Comparison of ENCODE assay signal across 8 cellular contexts in genomic region chr4:3954540-3955360, GRCh38.
DNase-seq lines count a peak whose midpoint lies in the region; ATAC-seq, FAIRE-seq and TF ChIP-seq lines count a peak whose summit lies in the region.
"Not testable (repeated sequence)": the region's sequence is repeated elsewhere in the genome, so short reads cannot be mapped to it uniquely, and the experiment has no call there.

No MANE protein-coding gene starts in this region.

- not testable (repeated sequence) for H3K27me3 Mint-ChIP-seq in activated B cell treated with CpG ODN at 0.5 μM for 24 hours

- in situ Hi-C loops in K562 (cut with MboI) = not testable (repeated sequence)

- peak overlapping the region; percentile 68 for H3K4me3 ChIP-seq in K562
- peak overlapping the region; percentile 35 for H3K4me3 ChIP-seq in right cardiac atrium (ENCODE audit: low read length)
- peak overlapping the region; percentile 22 to 89 (median 60) for H3K4me3 ChIP-seq in pancreas
- peak overlapping the region; percentile 62 to 76 for H3K4me3 ChIP-seq in stomach smooth muscle (ENCODE audit: low read length in 2 of 2)

- TF ChIP-seq RAD21 in K562 (CRISPR knock-in tag; conservative IDR thresholded peaks at IDR 0.05 in 1 of 2, IDR thresholded peaks at IDR 0.05 in 1 of 2) = not testable (repeated sequence)

- FAIRE-seq in K562 (lab: Jason Lieb, UNC) = peak; percentile 68
- not testable (repeated sequence) for FAIRE-seq in pancreas (lab: Jason Lieb, UNC)

- not testable (repeated sequence) for H3K36me3 Mint-ChIP-seq in activated B cell treated with CpG ODN at 0.5 μM for 24 hours (ENCODE audit: low read depth)

- TSS peak; percentile 68 for BruUV-seq in K562 (replicated peaks; lab: Mats Ljungman, UMichigan)

- CTCF ChIA-PET in activated B cell treated with CpG ODN at 0.5 μM for 24 hours (lab: Charles Lee) = not testable (repeated sequence)
- CTCF ChIA-PET in K562 (lab: Yijun Ruan, JAX; ENCODE audit: low intra/inter-chr PET ratio) = interaction anchor here (0.7 kb wide), 1 partner anchor 693 kb away, joined by 3 read pairs; no protein-coding TSS in a partner anchor

- peak; percentile 36 for ATAC-seq in HG03097 (IDR thresholded peaks at IDR 0.05; ENCODE audit: low FRiP score, unreplicated experiment)
- ATAC-seq in activated B cell treated with CpG ODN at 0.5 μM for 24 hours (ENCODE audit: low read depth); K562; right cardiac atrium; pancreas: not testable (repeated sequence)

- not testable (repeated sequence) for TF ChIP-seq EP300 in K562 (IDR thresholded peaks at IDR 0.05; ENCODE audit: low read length)

- peaks cover 0 to 12% of the 10 kb centered on the region in 2 experiments; a peak in 2 of 5 replicates for H3K4me1 ChIP-seq in K562 (replicated peaks in 1 of 2; ENCODE audit: control insufficient read depth in 2 of 2, insufficient read depth in 2 of 2, low read length in 2 of 2)
- not testable (repeated sequence) for H3K4me1 ChIP-seq in right cardiac atrium (ENCODE audit: control insufficient read depth, insufficient read depth, low read length); pancreas; stomach smooth muscle (ENCODE audit: control insufficient read depth, insufficient read depth, low read length)

- H3K27me3 ChIP-seq in K562 (ENCODE audit: control insufficient read depth in 2 of 2, insufficient read depth in 2 of 2, low read length in 2 of 2); right cardiac atrium (ENCODE audit: control insufficient read depth, insufficient read depth); pancreas; stomach smooth muscle (ENCODE audit: control insufficient read depth in 1 of 2, insufficient read depth in 2 of 2, low read length in 2 of 2): not testable (repeated sequence)

- POLR2A ChIA-PET in activated B cell treated with CpG ODN at 0.5 μM for 24 hours (lab: Charles Lee) = interaction anchor here (0.6 to 1.4 kb wide), 2 partner anchors 293 to 1937 kb away, joined by 3 to 7 read pairs; partner anchors contain the start of gene TMEM128
- POLR2A ChIA-PET in K562 (lab: Yijun Ruan, JAX) = not testable (repeated sequence)

- not testable (repeated sequence) for H3K9me3 ChIP-seq in K562 (replicated peaks; ENCODE audit: control insufficient read depth, insufficient read depth, low read depth, low read length); right cardiac atrium (ENCODE audit: control insufficient read depth, low read length); pancreas; stomach smooth muscle (ENCODE audit: control insufficient read depth in 2 of 2, low read length in 2 of 2)

- peak overlapping the region; percentile 78 for H3K4me2 ChIP-seq in K562 (ENCODE audit: insufficient read depth, low read length)

- not testable (repeated sequence) for H3K79me2 ChIP-seq in K562 (ENCODE audit: control insufficient read depth, insufficient read depth, low read length)

- not testable (repeated sequence) for H3K9me1 ChIP-seq in K562 (ENCODE audit: control insufficient read depth, insufficient read depth, low read length)

- not testable (repeated sequence) for H3K36me3 ChIP-seq in K562 (ENCODE audit: control insufficient read depth, insufficient read depth, low read length); pancreas; stomach smooth muscle (ENCODE audit: control insufficient read depth in 2 of 2, insufficient read depth in 2 of 2, low read length in 2 of 2)

- H3K27ac ChIP-seq in K562 (ENCODE audit: extremely low read depth, low read depth, low read length) (peak overlapping the region; percentile 83), right cardiac atrium (ENCODE audit: low read length) (peak overlapping the region; percentile 50), pancreas (peak overlapping the region; percentile 22 to 70 (median 48)), stomach smooth muscle (ENCODE audit: low read length) (peak overlapping the region; percentile 80)

- not testable (repeated sequence) for H4K20me1 ChIP-seq in K562 (replicated peaks; ENCODE audit: control insufficient read depth, insufficient read depth, low read length)

- TF ChIP-seq POLR2A in K562 (conservative IDR thresholded peaks at IDR 0.05) = peak; percentile 76

- H3K4me3 Mint-ChIP-seq in activated B cell treated with CpG ODN at 0.5 μM for 24 hours = peak overlapping the region; percentile 92

- WGBS in K562 (ENCODE audit: insufficient coverage, low coverage, missing lambda C conversion rate) = under 1% methylated on average over 34 of the region's 57 CpGs
- under 1% methylated on average over 57 of the region's 57 CpGs for WGBS in right cardiac atrium
- 1% methylated on average over 50 to 57 of the region's 57 CpGs for whole genome bisulfite sequencing in pancreas, 2 donors

- DNase-seq in Daoy (ENCODE audit: low read depth) = peak; percentile 96
- DNase-seq in NCI-H345 treated with DMSO at 0.1 percent for 48 hours (lab: John Stamatoyannopoulos, UW; ENCODE audit: unreplicated experiment) = peak; percentile 19
- peak; percentile 52 for DNase-seq in activated B cell treated with CpG ODN at 0.5 μM for 24 hours
- DNase-seq in K562 (ENCODE audit: extremely low read depth in 1 of 4, low spot score in 3 of 4) = peak; percentile 56 to 75 (median 62)
- peak; percentile 76 to 81 (median 80) for DNase-seq in right cardiac atrium
- DNase-seq in pancreas = peak in 5 of 6 donors; percentile 32 to 64 (median 54)

- H3K9me3 Mint-ChIP-seq in activated B cell treated with CpG ODN at 0.5 μM for 24 hours = not testable (repeated sequence)

- intact Hi-C loops in activated B cell treated with CpG ODN at 0.5 μM for 24 hours (cut with micrococcal nuclease) = loop anchor here (2.0 to 10.0 kb wide), 3 partner anchors 338 to 880 kb away; partner anchors contain the start of genes HTT, HTT-AS, LYAR and RGS12
- intact Hi-C loops in K562 (cut with micrococcal nuclease); right cardiac atrium (cut with DNase I); pancreas (cut with DNase I): not testable (repeated sequence)

- H2AFZ ChIP-seq in K562 (ENCODE audit: low read depth, low read length) = peak overlapping the region; percentile 60

- peak overlapping the region; percentile 80 to 93 for H3K9ac ChIP-seq in K562 (ENCODE audit: insufficient read depth in 1 of 2, low read depth in 2 of 2, low read length in 2 of 2)
- H3K9ac ChIP-seq in stomach smooth muscle (ENCODE audit: low read length in 2 of 2) = peak overlapping the region; percentile 42 to 74

- peaks cover 11% of the 10 kb centered on the region for H3K4me1 Mint-ChIP-seq in activated B cell treated with CpG ODN at 0.5 μM for 24 hours

- peak overlapping the region; percentile 91 for H3K27ac Mint-ChIP-seq in activated B cell treated with CpG ODN at 0.5 μM for 24 hours

- not testable (repeated sequence) for TF ChIP-seq CTCF in activated B cell treated with CpG ODN at 0.5 μM for 24 hours (IDR thresholded peaks at IDR 0.05); K562 (IDR thresholded peaks at IDR 0.05 in 2 of 3, conservative IDR thresholded peaks at IDR 0.05 in 1 of 3; ENCODE audit: insufficient read depth in 2 of 3, low read depth in 1 of 3, low read length in 3 of 3); pancreas (IDR thresholded peaks at IDR 0.05)

TF ChIP-seq in K562, 482 proteins besides CTCF, POLR2A, EP300 and RAD21 (continues in another document):
- TF ChIP-seq PRMT5 (CRISPR knock-in tag; IDR thresholded peaks at IDR 0.05) (0 out of 2 replicates have a peak, but pooled peaks have one; percentile 5), RBBP5 (IDR thresholded peaks at IDR 0.05; ENCODE audit: borderline replicate concordance, insufficient read depth, low read length, poor library complexity, severe bottlenecking) (peak; percentile 45), USF1 (CRISPR knock-in tag; IDR thresholded peaks at IDR 0.05) (peak; percentile 36; the same call in 1 of the 2 replicates), SIN3A (IDR thresholded peaks at IDR 0.05; ENCODE audit: borderline replicate concordance in 2 of 2, control insufficient read depth in 1 of 2, low read depth in 2 of 2, low read length in 2 of 2) (peak in 1 of 2 experiments; percentile 41; a peak in 1 of 4 replicates), SUPT5H (IDR thresholded peaks at IDR 0.05) (peak; percentile 54; the same call in 1 of the 2 replicates), ATF3 (IDR thresholded peaks at IDR 0.05) (peak; percentile 57; the same call in 1 of the 2 replicates), MAZ (CRISPR knock-in tag; conservative IDR thresholded peaks at IDR 0.05 in 1 of 2, IDR thresholded peaks at IDR 0.05 in 1 of 2) (0 out of 4 replicates have a peak, but pooled peaks of 1 of the 2 experiments have one; percentile 20), PKNOX1 (IDR thresholded peaks at IDR 0.05) (peak; percentile 6; the same call in 1 of the 2 replicates)
- not testable (repeated sequence) for TF ChIP-seq ATF3 (CRISPR knock-in tag; conservative IDR thresholded peaks at IDR 0.05)

Comparison
In these comparisons a context has a peak if more than half of its experiments do, and no peak if none do; other contexts are left out.
1. DNase-seq: peak in every context shown above with its lines; median percentile 96 in Daoy; 80 in right cardiac atrium; 62 in K562; 54 in pancreas; 52 in activated B cell treated with CpG ODN at 0.5 μM for 24 hours; 19 in NCI-H345 treated with DMSO at 0.1 percent for 48 hours.